1 cellular context compared by ENCODE assay signal in genomic region chr19:51354103-51354741, GRCh38.
TF ChIP-seq lines count a peak whose summit lies in the region.

No MANE protein-coding gene starts in this region.

TF ChIP-seq in neural cell, 6 proteins besides CTCF, POLR2A, EP300 and RAD21 (continued from another document):
- no peak for TF ChIP-seq REST (IDR thresholded peaks at IDR 0.05; ENCODE audit: borderline replicate concordance)
- TF ChIP-seq MXI1 (conservative IDR thresholded peaks at IDR 0.05; ENCODE audit: poor library complexity, severe bottlenecking): no peak
- TF ChIP-seq EZH2 (IDR thresholded peaks at IDR 0.05; ENCODE audit: borderline replicate concordance, insufficient read depth, low read length, poor library complexity, severe bottlenecking): no peak
TF ChIP-seq in neural cell: peak in this region for 0.
